ENCODE assay signal across 15 cellular contexts in the genomic region with DNA sequence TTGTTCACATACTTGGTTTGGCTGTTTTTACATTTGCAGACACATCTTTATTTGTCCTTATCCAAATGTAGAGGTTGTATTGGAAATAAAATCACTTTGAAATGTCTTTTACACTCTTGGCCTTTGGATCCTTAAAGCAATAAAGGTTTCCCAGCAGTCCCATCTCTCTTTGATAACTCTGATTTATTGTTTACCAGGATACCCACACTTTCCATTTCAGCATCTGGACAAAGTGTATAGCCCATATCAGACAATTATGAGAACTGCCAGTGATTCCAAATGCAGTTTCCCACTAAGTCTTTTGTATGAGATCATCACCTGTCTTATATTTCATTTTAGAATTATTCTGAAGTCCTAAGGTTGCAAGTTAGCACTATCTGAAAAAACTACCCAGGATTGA.
DNase-seq lines count a peak whose midpoint lies in the region; ATAC-seq and TF ChIP-seq lines count a peak whose summit lies in the region.
"Had no signal": no experiment of that assay in that cellular context is flagged by ENCODE, and none has a peak within 500 bp of the region (broad histone marks: within the 10 kb centered on the region; RNA-seq: fewer than 3 reads in every experiment).

No MANE protein-coding gene starts in this region.

- peak overlapping the region; percentile 0; the same call in 1 of the 2 replicates for H3K4me3 Mint-ChIP-seq in HFFc6
- no peak overlapping the region for H3K4me3 Mint-ChIP-seq in activated T-helper 1 cell treated with anti-CD3 and anti-CD28 coated beads, Interleukin-12 subunit alpha, Interleukin-12 subunit beta, Interleukin-2, Interleukin-4 antibody, amounts not matched to agents 30 ng/mL and 10 ng/mL and 1 ng/mL, durations not matched to agents 14 hours and 24 hours and 36 hours
- H3K4me3 Mint-ChIP-seq: CD14-positive monocyte; CD8-positive, alpha-beta T cell; IgD-negative memory B cell had no signal

- H3K9me3 Mint-ChIP-seq in HFFc6: no peaks in the 10 kb centered on the region
- H3K9me3 Mint-ChIP-seq in activated T-helper 1 cell treated with anti-CD3 and anti-CD28 coated beads, Interleukin-12 subunit alpha, Interleukin-12 subunit beta, Interleukin-2, Interleukin-4 antibody, amounts not matched to agents 30 ng/mL and 10 ng/mL and 1 ng/mL, durations not matched to agents 14 hours and 24 hours and 36 hours: no peaks in the 10 kb centered on the region
- H3K9me3 Mint-ChIP-seq: CD14-positive monocyte; CD8-positive, alpha-beta T cell; IgD-negative memory B cell had no signal

- peaks cover 60% of the 10 kb centered on the region for H3K4me1 Mint-ChIP-seq in HFFc6 (ENCODE audit: low read depth)
- H3K4me1 Mint-ChIP-seq in activated T-helper 1 cell treated with anti-CD3 and anti-CD28 coated beads, Interleukin-12 subunit alpha, Interleukin-12 subunit beta, Interleukin-2, Interleukin-4 antibody, amounts not matched to agents 30 ng/mL and 10 ng/mL and 1 ng/mL, durations not matched to agents 14 hours and 24 hours and 36 hours (ENCODE audit: low read depth): no peaks in the 10 kb centered on the region
- H3K4me1 Mint-ChIP-seq: CD14-positive monocyte had no signal

- no peak overlapping the region for H3K4me2 ChIP-seq in osteoblast (ENCODE audit: insufficient read depth, low read length)

- peaks cover 84% of the 10 kb centered on the region for H3K4me1 ChIP-seq in ACC112 (ENCODE audit: control insufficient read depth, insufficient read depth, low read length, unreplicated experiment)
- peaks cover 72% of the 10 kb centered on the region for H3K4me1 ChIP-seq in osteoblast (ENCODE audit: insufficient read depth, low read length)
- peaks cover 42% of the 10 kb centered on the region for H3K4me1 ChIP-seq in A673 (ENCODE audit: insufficient read depth, low read length, poor library complexity, severe bottlenecking)
- H3K4me1 ChIP-seq: HAP-1 had no signal

- peak overlapping the region; percentile 37 for H3K27ac Mint-ChIP-seq in HFFc6
- H3K27ac Mint-ChIP-seq in activated T-helper 1 cell treated with anti-CD3 and anti-CD28 coated beads, Interleukin-12 subunit alpha, Interleukin-12 subunit beta, Interleukin-2, Interleukin-4 antibody, amounts not matched to agents 30 ng/mL and 10 ng/mL and 1 ng/mL, durations not matched to agents 14 hours and 24 hours and 36 hours: no peak overlapping the region
- H3K27ac Mint-ChIP-seq: CD14-positive monocyte; CD8-positive, alpha-beta T cell; IgD-negative memory B cell had no signal

- no peaks in the 10 kb centered on the region; the same call in 1 of the 2 replicates for H3K27me3 Mint-ChIP-seq in HFFc6 (ENCODE audit: insufficient read depth)
- H3K27me3 Mint-ChIP-seq in activated T-helper 1 cell treated with anti-CD3 and anti-CD28 coated beads, Interleukin-12 subunit alpha, Interleukin-12 subunit beta, Interleukin-2, Interleukin-4 antibody, amounts not matched to agents 30 ng/mL and 10 ng/mL and 1 ng/mL, durations not matched to agents 14 hours and 24 hours and 36 hours (ENCODE audit: insufficient read depth): no peaks in the 10 kb centered on the region
- H3K27me3 Mint-ChIP-seq: IgD-negative memory B cell had no signal

- H3K27me3 ChIP-seq in ACC112 (ENCODE audit: insufficient read depth, low read length) (no peaks in the 10 kb centered on the region), osteoblast (ENCODE audit: insufficient read depth, low read length) (no peaks in the 10 kb centered on the region), A673 (replicated peaks; ENCODE audit: insufficient read depth, low read depth, low read length, poor library complexity) (no peaks in the 10 kb centered on the region)

- H2AFZ ChIP-seq in ACC112 (ENCODE audit: low read length, unreplicated experiment): no peak overlapping the region
- no peak overlapping the region for H2AFZ ChIP-seq in osteoblast (ENCODE audit: low read length)

- POLR2A ChIA-PET in A673 (lab: Charles Lee; ENCODE audit: low non-redundant PET): no interaction called here

- no peak for ATAC-seq in HG03108 (IDR thresholded peaks at IDR 0.05; ENCODE audit: unreplicated experiment)
- ATAC-seq: CD8-positive, alpha-beta T cell had no signal

- intact Hi-C loops in activated T-helper 1 cell treated with anti-CD3 and anti-CD28 coated beads, Interleukin-12 subunit alpha, Interleukin-12 subunit beta, Interleukin-2, Interleukin-4 antibody, amounts not matched to agents 30 ng/mL and 10 ng/mL and 1 ng/mL, durations not matched to agents 14 hours and 24 hours and 36 hours (cut with micrococcal nuclease): no loop called here
- intact Hi-C loops in A673 (cut with micrococcal nuclease; ENCODE audit: unreplicated experiment): loop anchor here (5.0 kb wide), 1 partner anchor 114 kb away; the partner anchor contains the start of gene NEK7

- H3K36me3 ChIP-seq in ACC112 (ENCODE audit: insufficient read depth, low read length) (peaks cover 13% of the 10 kb centered on the region; the same call in 1 of the 2 replicates), osteoblast (ENCODE audit: insufficient read depth, low read length) (peaks cover 19% of the 10 kb centered on the region), A673 (ENCODE audit: insufficient read depth, low read length, poor library complexity, severe bottlenecking) (no peaks in the 10 kb centered on the region)
- H3K36me3 ChIP-seq: HAP-1 had no signal

- TF ChIP-seq CTCF in HFFc6 (IDR thresholded peaks at IDR 0.05) (no peak), osteoblast (IDR thresholded peaks at IDR 0.05; ENCODE audit: extremely low read depth, low read depth, low read length) (no peak), A673 (conservative IDR thresholded peaks at IDR 0.05; ENCODE audit: low read depth, low read length) (no peak)

- CTCF ChIA-PET in A673 (lab: Charles Lee): no interaction called here

- H3K36me3 Mint-ChIP-seq in HFFc6 (ENCODE audit: low read depth): peaks cover 32% of the 10 kb centered on the region
- peaks cover 5% of the 10 kb centered on the region for H3K36me3 Mint-ChIP-seq in activated T-helper 1 cell treated with anti-CD3 and anti-CD28 coated beads, Interleukin-12 subunit alpha, Interleukin-12 subunit beta, Interleukin-2, Interleukin-4 antibody, amounts not matched to agents 30 ng/mL and 10 ng/mL and 1 ng/mL, durations not matched to agents 14 hours and 24 hours and 36 hours (ENCODE audit: low read depth)

- H3K27ac ChIP-seq in ACC112 (ENCODE audit: low read depth, low read length) (peak overlapping the region; percentile 98), osteoblast (ENCODE audit: low read depth, low read length) (peak overlapping the region; percentile 26), A673 (ENCODE audit: low read depth, low read length, poor library complexity, severe bottlenecking) (no peak overlapping the region)

- H4K20me1 ChIP-seq in osteoblast (ENCODE audit: insufficient read depth, low read length): peaks cover 2% of the 10 kb centered on the region

- H3K9me3 ChIP-seq in osteoblast (ENCODE audit: low read depth, low read length) (no peaks in the 10 kb centered on the region), A673 (ENCODE audit: low read depth, low read length, poor library complexity, severe bottlenecking) (no peaks in the 10 kb centered on the region)
- H3K9me3 ChIP-seq: HAP-1 had no signal

- BruUV-seq in A673 (replicated peaks; lab: Mats Ljungman, UMichigan): no TSS peak

- DNase-seq in HFFc6: no peak
- DNase-seq in amniotic epithelial cell (ENCODE audit: low read depth): peak; percentile 56
- no peak for DNase-seq in osteoblast (ENCODE audit: insufficient read length, low spot score, missing footprints)
- DNase-seq in activated T-helper 1 cell treated with anti-CD3 and anti-CD28 coated beads, Interleukin-12 subunit alpha, Interleukin-12 subunit beta, Interleukin-2, Interleukin-4 antibody, amounts not matched to agents 30 ng/mL and 10 ng/mL and 1 ng/mL, durations not matched to agents 14 hours and 24 hours and 36 hours (ENCODE audit: low spot score): no peak
- no peak for DNase-seq in A673 (ENCODE audit: low spot score)
- DNase-seq: CD8-positive, alpha-beta T cell; COR-L47; DMS153; DMS79 treated with DMSO at 0.1 percent for 48 hours; EL had no signal

- H3K4me3 ChIP-seq in ACC112 (ENCODE audit: low read depth, low read length) (no peak overlapping the region), osteoblast (ENCODE audit: insufficient read depth, low read length) (no peak overlapping the region), A673 (ENCODE audit: low read depth, low read length, poor library complexity, severe bottlenecking) (no peak overlapping the region)
- H3K4me3 ChIP-seq: HAP-1 had no signal

- H3K79me2 ChIP-seq in ACC112 (ENCODE audit: control insufficient read depth, insufficient read depth, low read length, unreplicated experiment): peaks cover 47% of the 10 kb centered on the region
- peaks cover 68% of the 10 kb centered on the region for H3K79me2 ChIP-seq in osteoblast (ENCODE audit: insufficient read depth, low read length)
